ENCODE assay signal across 8 cellular contexts in the genomic region with DNA sequence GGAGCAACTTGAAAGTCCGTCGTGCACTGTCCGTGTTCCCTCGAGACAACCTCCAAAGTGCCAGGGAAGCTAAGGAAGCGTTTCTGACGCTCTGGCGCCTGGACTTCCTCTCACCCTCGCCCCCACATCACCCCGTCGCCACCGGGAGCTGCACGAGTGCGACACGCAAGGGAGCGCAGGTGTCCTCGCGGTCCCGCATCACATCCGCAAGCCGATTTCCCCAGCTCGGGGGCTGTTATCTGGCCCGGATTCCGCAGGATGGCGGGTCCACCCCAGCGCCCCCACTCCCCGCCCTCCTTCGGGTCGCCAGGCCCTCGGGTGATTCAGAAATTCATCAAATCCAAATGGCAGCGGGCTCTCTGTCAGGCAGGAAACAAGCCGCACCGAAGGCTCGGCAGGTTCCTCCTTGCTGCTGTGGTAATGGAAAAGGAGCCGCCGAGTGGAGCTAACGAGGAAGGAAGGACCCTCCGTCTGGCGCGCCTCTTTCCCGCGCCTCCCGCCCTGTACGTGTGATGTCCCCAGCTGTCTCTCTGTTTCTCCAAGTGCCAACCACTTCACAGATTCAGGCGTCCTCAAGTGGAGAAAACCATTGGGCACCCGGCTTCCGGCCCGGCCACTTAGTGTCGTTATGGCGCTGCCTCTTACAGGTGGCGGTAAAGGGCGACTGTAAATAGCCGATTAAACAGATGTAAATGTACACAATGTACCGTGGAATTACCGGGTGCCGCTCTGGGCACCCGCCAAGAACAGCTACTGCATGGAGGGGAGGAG. TPM values are rescaled to one million over a fixed set of nuclear protein-coding genes. Genes with fewer than 3 reads are reported as not detected.
DNase-seq lines count a peak whose midpoint lies in the region; ATAC-seq and TF ChIP-seq lines count a peak whose summit lies in the region.

No MANE protein-coding gene starts in this region.

- no peak for TF ChIP-seq POLR2A in testis (IDR thresholded peaks at IDR 0.05)

- H3K4me3 ChIP-seq in AG09309 (ENCODE audit: control insufficient read depth, low read depth, low read length): peak overlapping the region; percentile 90
- H3K4me3 ChIP-seq in Panc1 (ENCODE audit: low read depth in 2 of 2, low read length in 2 of 2): peak overlapping the region; percentile 69 to 77
- H3K4me3 ChIP-seq in fibroblast of villous mesenchyme (ENCODE audit: low read depth, low read length): peak overlapping the region; percentile 86
- H3K4me3 ChIP-seq in neuron (ENCODE audit: low read length): peak overlapping the region; percentile 82
- H3K4me3 ChIP-seq in testis: peak overlapping the region; percentile 84 to 87

- in situ Hi-C loops in Panc1 (cut with HindIII; ENCODE audit: low pct_unique_long_range_greater_than_20kb, low sequenced_read_pairs): no loop called here

- no peaks in the 10 kb centered on the region for H3K36me3 ChIP-seq in KOPT-K1 (ENCODE audit: insufficient read depth, low read length)
- H3K36me3 ChIP-seq in Panc1 (ENCODE audit: control insufficient read depth, insufficient read depth, low read length): no peaks in the 10 kb centered on the region; the same call in 1 of the 2 replicates
- H3K36me3 ChIP-seq in neuron (ENCODE audit: insufficient read depth, low read length): no peaks in the 10 kb centered on the region
- no peaks in the 10 kb centered on the region for H3K36me3 ChIP-seq in testis (ENCODE audit: low read depth, missing control alignments)

- CTCF ChIA-PET in Panc1 (lab: Charles Lee): no interaction called here

- H3K27ac ChIP-seq in KOPT-K1 (ENCODE audit: low read depth, low read length, poor library complexity, severe bottlenecking) (peak overlapping the region; percentile 56), Panc1 (ENCODE audit: low read length) (peak overlapping the region; percentile 29; the same call in 1 of the 2 replicates), testis (peak overlapping the region; percentile 98)

- 0 to 1% methylated on average over 12 to 55 of the region's 56 CpGs for WGBS in testis, 2 donors

- H3K4me1 ChIP-seq in Panc1 (ENCODE audit: control insufficient read depth, insufficient read depth, low read length) (peaks cover 20% of the 10 kb centered on the region), neuron (ENCODE audit: insufficient read depth, low read length) (peaks cover 31% of the 10 kb centered on the region), testis (peaks cover 32% of the 10 kb centered on the region)

- TSS peak; percentile 58 for BruUV-seq in Panc1 (replicated peaks; lab: Mats Ljungman, UMichigan)

- H3K27me3 ChIP-seq in Panc1 (ENCODE audit: control insufficient read depth, insufficient read depth, low read length) (no peaks in the 10 kb centered on the region), neuron (ENCODE audit: insufficient read depth, low read length) (peaks cover 26% of the 10 kb centered on the region), testis (no peaks in the 10 kb centered on the region)

- POLR2A ChIA-PET in Panc1 (lab: Charles Lee): no interaction called here

- DNase-seq in AG09309 (ENCODE audit: low read depth): no peak
- no peak for DNase-seq in Panc1 (ENCODE audit: low read depth, low spot score)
- peak; percentile 29 to 43 for DNase-seq in activated T-helper 1 cell treated with anti-CD3 and anti-CD28 coated beads, Interleukin-2, amount 50 U/mL, for 16 hours (ENCODE audit: low read depth in 1 of 2, low spot score in 1 of 2)
- DNase-seq in fibroblast of villous mesenchyme (ENCODE audit: low read depth): no peak
- peak; percentile 79 for DNase-seq in testis

- TF ChIP-seq CTCF in AG09309 (IDR thresholded peaks at IDR 0.05; ENCODE audit: control insufficient read depth, insufficient read depth, low read depth, low read length, missing control alignments): no peak
- peak; percentile 22 for TF ChIP-seq CTCF in Panc1 (IDR thresholded peaks at IDR 0.05)
- TF ChIP-seq CTCF in fibroblast of villous mesenchyme (IDR thresholded peaks at IDR 0.05; ENCODE audit: insufficient read depth, low read depth, low read length): no peak
- TF ChIP-seq CTCF in testis (IDR thresholded peaks at IDR 0.05): peak in 1 of 3 experiments; percentile 19

- peak; percentile 14 for ATAC-seq in GM19463 (IDR thresholded peaks at IDR 0.05; ENCODE audit: unreplicated experiment)
- peak; percentile 43 for ATAC-seq in Panc1

- H3K9me3 ChIP-seq in KOPT-K1 (ENCODE audit: insufficient read depth, low read length, poor library complexity, severe bottlenecking) (no peaks in the 10 kb centered on the region), Panc1 (ENCODE audit: control insufficient read depth, insufficient read depth, low read depth, low read length) (no peaks in the 10 kb centered on the region), neuron (ENCODE audit: low read length) (no peaks in the 10 kb centered on the region), testis (no peaks in the 10 kb centered on the region)

- intact Hi-C loops in Panc1 (cut with micrococcal nuclease; ENCODE audit: unreplicated experiment) (no loop called here), testis (cut with DNase I; ENCODE audit: low total_unique reads) (no loop called here)

- peak overlapping the region; percentile 84 for H2AFZ ChIP-seq in neuron (ENCODE audit: low read depth, low read length)

RNA-seq across cellular contexts. Expression of a gene that starts 0.9 kb away (rescaled TPM):
- 24.8 TPM for total RNA-seq in Panc1 (2021; ENCODE audit: unreplicated experiment)
- polyA plus RNA-seq in Panc1 (2012; ENCODE audit: insufficient read length): 16.4 TPM
- total RNA-seq in fibroblast of villous mesenchyme: 74.4 and 107 TPM in 2 replicates
- 10 to 100 TPM; 65.7 to 66.5 TPM for total RNA-seq in testis
- 39.1 TPM for polyA plus RNA-seq in testis (ENCODE audit: insufficient read depth, low read depth, low replicate concordance)

Comparison
In these comparisons a context has a peak if more than half of its experiments do, and no peak if none do; other contexts are left out.
1. DNase-seq: peak in activated T-helper 1 cell treated with anti-CD3 and anti-CD28 coated beads, Interleukin-2, amount 50 U/mL, for 16 hours (2 of 2) and testis (single experiment); none in AG09309 (single experiment), Panc1 (single experiment) and fibroblast of villous mesenchyme (single experiment).
2. H3K27ac ChIP-seq: peak in every context shown above with its lines; median percentile 98 in testis; 56 in KOPT-K1; 29 in Panc1.
3. Peak in every context shown above with its lines, with median percentiles within 50 percentile points of each other: H3K4me3 ChIP-seq.